In genomic region chr1:25028910-25029599, GRCh38 we compare ENCODE assay signal across 12 cellular contexts.
DNase-seq lines count a peak whose midpoint lies in the region; ATAC-seq lines count a peak whose summit lies in the region.
"Had no signal": no experiment of that assay in that cellular context is flagged by ENCODE, and none has a peak within 500 bp of the region (broad histone marks: within the 10 kb centered on the region; RNA-seq: fewer than 3 reads in every experiment).

No MANE protein-coding gene starts in this region.

- peaks cover 11% of the 10 kb centered on the region for H3K36me3 Mint-ChIP-seq in activated T-helper 17 cell treated with anti-CD3 and anti-CD28 coated beads, Interleukin-2, amount 50 U/mL, for 72 hours (ENCODE audit: low read depth)

- peak; percentile 53 for DNase-seq in activated T-cell treated with anti-CD3 and anti-CD28 coated beads for 48 hours (ENCODE audit: low read depth)
- no peak for DNase-seq in activated T-cell treated with anti-CD3 and anti-CD28 coated beads for 4 hours
- peak; percentile 35 for DNase-seq in NCI-H128 (lab: John Stamatoyannopoulos, UW; ENCODE audit: unreplicated experiment)
- DNase-seq in stimulated activated naive CD8-positive, alpha-beta T cell treated with anti-CD3 and anti-CD28 coated beads, Interleukin-15, amount 100 ng/mL, for 72 hours, result peak; percentile 29 to 84
- DNase-seq in NCI-H2171 (lab: John Stamatoyannopoulos, UW), result no peak
- no peak for DNase-seq in NCI-H2196 (lab: John Stamatoyannopoulos, UW; ENCODE audit: unreplicated experiment)
- no peak for DNase-seq in cerebellar nuclear complex (lab: John Stamatoyannopoulos, UW)
- DNase-seq: foreskin melanocyte, NCI-H1105 treated with DMSO at 0.1 percent for 48 hours, pancreas had no signal

- no peaks in the 10 kb centered on the region for H3K27me3 Mint-ChIP-seq in activated T-helper 17 cell treated with anti-CD3 and anti-CD28 coated beads, Interleukin-2, amount 50 U/mL, for 72 hours
- H3K27me3 Mint-ChIP-seq in stimulated activated naive CD8-positive, alpha-beta T cell treated with anti-CD3 and anti-CD28 coated beads, Interleukin-15, amount 100 ng/mL, for 72 hours, result no peaks in the 10 kb centered on the region

- peaks cover 56% of the 10 kb centered on the region for H3K4me1 Mint-ChIP-seq in activated T-helper 17 cell treated with anti-CD3 and anti-CD28 coated beads, Interleukin-2, amount 50 U/mL, for 72 hours
- no peaks in the 10 kb centered on the region for H3K4me1 Mint-ChIP-seq in stimulated activated naive CD8-positive, alpha-beta T cell treated with anti-CD3 and anti-CD28 coated beads, Interleukin-15, amount 100 ng/mL, for 72 hours

- no peaks in the 10 kb centered on the region for H3K9me3 Mint-ChIP-seq in activated T-helper 17 cell treated with anti-CD3 and anti-CD28 coated beads, Interleukin-2, amount 50 U/mL, for 72 hours
- H3K9me3 Mint-ChIP-seq in stimulated activated naive CD8-positive, alpha-beta T cell treated with anti-CD3 and anti-CD28 coated beads, Interleukin-15, amount 100 ng/mL, for 72 hours, result no peaks in the 10 kb centered on the region

- peak overlapping the region; percentile 87 for H3K4me3 Mint-ChIP-seq in activated T-helper 17 cell treated with anti-CD3 and anti-CD28 coated beads, Interleukin-2, amount 50 U/mL, for 72 hours
- H3K4me3 Mint-ChIP-seq in stimulated activated naive CD8-positive, alpha-beta T cell treated with anti-CD3 and anti-CD28 coated beads, Interleukin-15, amount 100 ng/mL, for 72 hours, result peak overlapping the region; percentile 65 to 68

- peak; percentile 51 for ATAC-seq in activated T-helper 17 cell treated with anti-CD3 and anti-CD28 coated beads, Interleukin-2, amount 50 U/mL, for 72 hours (replicated peaks)
- peak; percentile 39 for ATAC-seq in stimulated activated naive CD8-positive, alpha-beta T cell treated with anti-CD3 and anti-CD28 coated beads, Interleukin-15, amount 100 ng/mL, for 72 hours
- ATAC-seq: left lobe of liver had no signal

- peak overlapping the region; percentile 53 for H3K27ac Mint-ChIP-seq in activated T-helper 17 cell treated with anti-CD3 and anti-CD28 coated beads, Interleukin-2, amount 50 U/mL, for 72 hours
- peak overlapping the region; percentile 29 to 75 for H3K27ac Mint-ChIP-seq in stimulated activated naive CD8-positive, alpha-beta T cell treated with anti-CD3 and anti-CD28 coated beads, Interleukin-15, amount 100 ng/mL, for 72 hours

Comparison
In these comparisons a context has a peak if more than half of its experiments do, and no peak if none do; other contexts are left out.
1. DNase-seq: peak in activated T-cell treated with anti-CD3 and anti-CD28 coated beads for 48 hours (single experiment), NCI-H128 (single experiment) and stimulated activated naive CD8-positive, alpha-beta T cell treated with anti-CD3 and anti-CD28 coated beads, Interleukin-15, amount 100 ng/mL, for 72 hours (2 of 2); none in activated T-cell treated with anti-CD3 and anti-CD28 coated beads for 4 hours (single experiment), NCI-H2171 (single experiment), NCI-H2196 (single experiment) and cerebellar nuclear complex (0 of 2).